Comparison of ENCODE assay signal across 1 cellular context in genomic region chr17:202501-202951, GRCh38.
TF ChIP-seq lines count a peak whose summit lies in the region.

No MANE protein-coding gene starts in this region.

TF ChIP-seq in H1, 55 proteins besides CTCF, POLR2A, EP300 and RAD21:
- no peak for TF ChIP-seq HDAC6 (IDR thresholded peaks at IDR 0.05; ENCODE audit: low read depth, low read length)
- no peak for TF ChIP-seq TAF7 (optimal IDR thresholded peaks at IDR 0.05; ENCODE audit: borderline replicate concordance, low read depth, low read length)
- TF ChIP-seq ATF2 (IDR thresholded peaks at IDR 0.05; ENCODE audit: low read length): no peak
- TF ChIP-seq SP1 (IDR thresholded peaks at IDR 0.05; ENCODE audit: low read depth, low read length): no peak
- no peak for TF ChIP-seq CHD2 (IDR thresholded peaks at IDR 0.05; ENCODE audit: low read length)
- TF ChIP-seq SIX5 (IDR thresholded peaks at IDR 0.05; ENCODE audit: low read depth, low read length): no peak
- no peak for TF ChIP-seq KDM5A (IDR thresholded peaks at IDR 0.05; ENCODE audit: low read length)
- TF ChIP-seq NRF1 (IDR thresholded peaks at IDR 0.05; ENCODE audit: low read depth, low read length): no peak
- TF ChIP-seq TCF12 (IDR thresholded peaks at IDR 0.05; ENCODE audit: low read depth, low read length): no peak
- TF ChIP-seq ASH2L (IDR thresholded peaks at IDR 0.05; ENCODE audit: low read length): no peak
- TF ChIP-seq SP4 (IDR thresholded peaks at IDR 0.05; ENCODE audit: low read length): no peak
- no peak for TF ChIP-seq BACH1 (IDR thresholded peaks at IDR 0.05; ENCODE audit: low read length)
- TF ChIP-seq JUND (IDR thresholded peaks at IDR 0.05; ENCODE audit: low read length): no peak
- TF ChIP-seq SIRT6 (IDR thresholded peaks at IDR 0.05; ENCODE audit: low read length): no peak
